1 cellular context compared by ENCODE assay signal in genomic region chr20:33005132-33005566, GRCh38.
A peak's percentile ranks its signal among the peaks of the same experiment; 100 is the strongest.
TF ChIP-seq lines count a peak whose summit lies in the region.

No MANE protein-coding gene starts in this region.

TF ChIP-seq in GM12878, 131 proteins besides CTCF, POLR2A, EP300 and RAD21:
- TF ChIP-seq ZNF592 (IDR thresholded peaks at IDR 0.05): no peak
- peak; percentile 46; the same call in 1 of the 2 replicates for TF ChIP-seq SMC3 (IDR thresholded peaks at IDR 0.05; ENCODE audit: borderline replicate concordance, low read length)
